In genomic region chr12:40105515-40106201, GRCh38 we compare ENCODE assay signal across 8 cellular contexts. TPM values are rescaled to one million over a fixed set of nuclear protein-coding genes. Genes with fewer than 3 reads are reported as not detected.
DNase-seq lines count a peak whose midpoint lies in the region; ATAC-seq, FAIRE-seq and TF ChIP-seq lines count a peak whose summit lies in the region.

Gene SLC2A13, minus strand, starts transcription at chr12:40106081. Its CDS starts 273 bp downstream, at chr12:40105808.

- H3K9me3 ChIP-seq in Peyer's patch: no peaks in the 10 kb centered on the region

- H3K36me3 ChIP-seq in Peyer's patch: no peaks in the 10 kb centered on the region

- H3K36me3 Mint-ChIP-seq in activated T-helper 17 cell treated with anti-CD3 and anti-CD28 coated beads, Interleukin-2, amount 50 U/mL, for 72 hours (ENCODE audit: low read depth): no peaks in the 10 kb centered on the region
- no peaks in the 10 kb centered on the region for H3K36me3 Mint-ChIP-seq in nephron progenitor cell (ENCODE audit: low read depth)
- peaks cover 5% of the 10 kb centered on the region for H3K36me3 Mint-ChIP-seq in stimulated activated naive CD8-positive, alpha-beta T cell treated with anti-CD3 and anti-CD28 coated beads, Interleukin-15, Interleukin-2, amounts not matched to agents 100 ng/mL and 50 ng/mL, for 24 hours (ENCODE audit: low read depth)

- TF ChIP-seq CTCF in D721Med (IDR thresholded peaks at IDR 0.05; ENCODE audit: insufficient read depth, missing control alignments) (no peak), Peyer's patch (IDR thresholded peaks at IDR 0.05) (peak in 1 of 6 experiments; percentile 5), fibroblast of the aortic adventitia (IDR thresholded peaks at IDR 0.05; ENCODE audit: insufficient read depth, low read length) (no peak), nephron progenitor cell (IDR thresholded peaks at IDR 0.05) (no peak)

- H3K4me3 ChIP-seq in Peyer's patch (peak within 1 kb of the TSS; percentile 87 to 100 (median 93)), fibroblast of the aortic adventitia (ENCODE audit: low read depth, low read length) (peak within 1 kb of the TSS; percentile 82)

- FAIRE-seq in D721Med (lab: Jason Lieb, UNC): no peak

- peak; percentile 88 for ATAC-seq in GM21360 (IDR thresholded peaks at IDR 0.05; ENCODE audit: unreplicated experiment)
- peak; percentile 86 for ATAC-seq in activated T-helper 17 cell treated with anti-CD3 and anti-CD28 coated beads, Interleukin-2, amount 50 U/mL, for 72 hours (replicated peaks)

- peak; percentile 77 to 84 for TF ChIP-seq POLR2A in Peyer's patch (IDR thresholded peaks at IDR 0.05)

- no peaks in the 10 kb centered on the region for H3K9me3 Mint-ChIP-seq in activated T-helper 17 cell treated with anti-CD3 and anti-CD28 coated beads, Interleukin-2, amount 50 U/mL, for 72 hours
- H3K9me3 Mint-ChIP-seq in nephron progenitor cell: no peaks in the 10 kb centered on the region
- H3K9me3 Mint-ChIP-seq in stimulated activated naive CD8-positive, alpha-beta T cell treated with anti-CD3 and anti-CD28 coated beads, Interleukin-15, Interleukin-2, amounts not matched to agents 100 ng/mL and 50 ng/mL, for 24 hours: no peaks in the 10 kb centered on the region

- peak; percentile 40 for DNase-seq in D721Med (ENCODE audit: insufficient read length, low spot score)
- peak; percentile 11 for DNase-seq in HS-27A (ENCODE audit: low read depth)
- DNase-seq in Peyer's patch: peak; percentile 78 to 90 (median 90)
- peak; percentile 56 for DNase-seq in fibroblast of the aortic adventitia (ENCODE audit: low read depth)
- DNase-seq in nephron progenitor cell: peak; percentile 81

- H3K27ac Mint-ChIP-seq in activated T-helper 17 cell treated with anti-CD3 and anti-CD28 coated beads, Interleukin-2, amount 50 U/mL, for 72 hours: no peak within 1 kb of the TSS
- no peak within 1 kb of the TSS for H3K27ac Mint-ChIP-seq in nephron progenitor cell
- H3K27ac Mint-ChIP-seq in stimulated activated naive CD8-positive, alpha-beta T cell treated with anti-CD3 and anti-CD28 coated beads, Interleukin-15, Interleukin-2, amounts not matched to agents 100 ng/mL and 50 ng/mL, for 24 hours: peak within 1 kb of the TSS; percentile 67

- H3K27me3 Mint-ChIP-seq in activated T-helper 17 cell treated with anti-CD3 and anti-CD28 coated beads, Interleukin-2, amount 50 U/mL, for 72 hours: peaks cover 3% of the 10 kb centered on the region
- peaks cover 7% of the 10 kb centered on the region for H3K27me3 Mint-ChIP-seq in nephron progenitor cell (ENCODE audit: low read depth, poor library complexity)
- peaks cover 16% of the 10 kb centered on the region for H3K27me3 Mint-ChIP-seq in stimulated activated naive CD8-positive, alpha-beta T cell treated with anti-CD3 and anti-CD28 coated beads, Interleukin-15, Interleukin-2, amounts not matched to agents 100 ng/mL and 50 ng/mL, for 24 hours

- H3K4me1 ChIP-seq in Peyer's patch: peaks cover 3 to 21% (median 7%) of the 10 kb centered on the region in 4 donors

- H3K27me3 ChIP-seq in Peyer's patch: no peaks in the 10 kb centered on the region

- H3K4me3 Mint-ChIP-seq in activated T-helper 17 cell treated with anti-CD3 and anti-CD28 coated beads, Interleukin-2, amount 50 U/mL, for 72 hours: peak within 1 kb of the TSS; percentile 84
- peak within 1 kb of the TSS; percentile 83 for H3K4me3 Mint-ChIP-seq in nephron progenitor cell
- peak within 1 kb of the TSS; percentile 79 for H3K4me3 Mint-ChIP-seq in stimulated activated naive CD8-positive, alpha-beta T cell treated with anti-CD3 and anti-CD28 coated beads, Interleukin-15, Interleukin-2, amounts not matched to agents 100 ng/mL and 50 ng/mL, for 24 hours

- H3K27ac ChIP-seq in Peyer's patch: peak within 1 kb of the TSS; percentile 86 to 92 (median 88)

- peaks cover 19% of the 10 kb centered on the region for H3K4me1 Mint-ChIP-seq in activated T-helper 17 cell treated with anti-CD3 and anti-CD28 coated beads, Interleukin-2, amount 50 U/mL, for 72 hours
- H3K4me1 Mint-ChIP-seq in nephron progenitor cell: peaks cover 19% of the 10 kb centered on the region
- H3K4me1 Mint-ChIP-seq in stimulated activated naive CD8-positive, alpha-beta T cell treated with anti-CD3 and anti-CD28 coated beads, Interleukin-15, Interleukin-2, amounts not matched to agents 100 ng/mL and 50 ng/mL, for 24 hours (ENCODE audit: low read depth): peaks cover 47% of the 10 kb centered on the region

RNA-seq across cellular contexts. Expression of gene SLC2A13, which starts in this region (rescaled TPM):
- 10 to 100 TPM in 3 of 4 donors, 1 to 10 TPM in 1; 9.1 to 63.4 (median 33.1) TPM for total RNA-seq in Peyer's patch
- total RNA-seq in activated T-helper 17 cell treated with anti-CD3 and anti-CD28 coated beads, Interleukin-2, amount 50 U/mL, for 72 hours: 1 to 10 TPM; 3.3 to 6.0 TPM
- 9.4 and 16.6 TPM in 2 replicates for total RNA-seq in fibroblast of the aortic adventitia (ENCODE audit: low replicate concordance)

Comparison
In these comparisons a context has a peak if more than half of its experiments do, and no peak if none do; other contexts are left out.
1. Peak in every context shown above with its lines: DNase-seq, ATAC-seq, H3K4me3 ChIP-seq and H3K27ac ChIP-seq.
2. DNase-seq: peak in every context shown above with its lines; median percentile 90 in Peyer's patch; 81 in nephron progenitor cell; 56 in fibroblast of the aortic adventitia; 40 in D721Med; 11 in HS-27A.